In the genomic region with DNA sequence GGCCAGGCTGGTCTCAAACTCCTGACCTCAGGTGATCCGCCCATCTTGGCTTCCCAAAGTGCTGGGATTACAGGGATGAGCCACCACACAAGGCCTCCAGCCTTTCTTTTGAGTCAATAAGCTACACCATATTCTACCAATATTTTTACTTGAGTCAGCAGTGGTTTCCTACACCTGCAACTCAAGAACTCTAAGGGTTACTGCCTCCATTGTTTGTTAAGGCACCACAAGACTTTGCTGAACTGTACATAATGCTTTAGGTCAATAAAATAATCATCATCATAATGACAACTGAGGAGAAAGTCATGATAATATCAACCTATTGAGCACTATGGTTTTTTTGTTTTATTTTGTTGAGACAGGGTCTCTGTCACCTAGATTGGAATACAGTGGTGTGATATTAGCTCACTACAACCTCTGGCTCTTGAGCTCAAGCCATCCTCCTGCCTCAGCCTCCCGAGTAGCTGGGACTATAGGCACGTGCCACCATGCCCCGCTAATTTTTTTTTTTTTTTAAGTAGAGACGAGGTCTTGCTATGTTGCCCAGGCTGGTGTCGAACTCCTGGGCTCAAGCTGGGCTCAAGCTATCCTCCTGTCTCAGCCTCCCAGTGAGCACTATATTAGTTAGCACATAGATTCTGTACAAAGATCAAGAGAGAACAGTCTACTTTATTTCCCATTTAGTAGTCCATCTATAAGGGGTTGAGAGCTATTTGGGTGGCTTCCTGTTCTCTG, we compare ENCODE assay signal across 17 cellular contexts. TPM values are rescaled to one million over a fixed set of nuclear protein-coding genes. Genes with fewer than 3 reads are reported as not detected.
DNase-seq lines count a peak whose midpoint lies in the region; ATAC-seq lines count a peak whose summit lies in the region.
"Had no signal": no experiment of that assay in that cellular context is flagged by ENCODE, and none has a peak within 500 bp of the region (broad histone marks: within the 10 kb centered on the region; RNA-seq: fewer than 3 reads in every experiment).

No MANE protein-coding gene starts in this region.

- no peaks in the 10 kb centered on the region for H3K27me3 Mint-ChIP-seq in activated CD8-positive, alpha-beta T cell treated with anti-CD3 and anti-CD28 coated beads, Interleukin-2, amount 10 ng/mL, durations not matched to agents 7 days and 5 days (ENCODE audit: low read depth)
- H3K27me3 Mint-ChIP-seq: CD4-positive, alpha-beta memory T cell had no signal

- H3K79me2 ChIP-seq in ACC112 (ENCODE audit: control insufficient read depth, insufficient read depth, low read length, unreplicated experiment), result no peaks in the 10 kb centered on the region

- H3K9ac ChIP-seq in mesenchymal stem cell (ENCODE audit: low read length), result no peak overlapping the region

- H3K14ac ChIP-seq in mesenchymal stem cell (ENCODE audit: low read length in 2 of 2), result no peak overlapping the region

- H3K9me3 ChIP-seq in mesenchymal stem cell (ENCODE audit: control insufficient read depth, low read length), result no peaks in the 10 kb centered on the region
- H3K9me3 ChIP-seq: esophagus muscularis mucosa, psoas muscle, stomach had no signal

- no peaks in the 10 kb centered on the region for H3K36me3 Mint-ChIP-seq in activated CD8-positive, alpha-beta T cell treated with anti-CD3 and anti-CD28 coated beads, Interleukin-2, amount 10 ng/mL, durations not matched to agents 7 days and 5 days (ENCODE audit: low read depth)
- H3K36me3 Mint-ChIP-seq: CD4-positive, alpha-beta memory T cell had no signal

- intact Hi-C loops in left cardiac atrium (cut with DNase I), result loop anchor here in 1 of 2 donors (5.0 kb wide), 1 partner anchor 111 kb away; a partner anchor contains a TSS

- H3K18ac ChIP-seq in mesenchymal stem cell (ENCODE audit: low read depth in 1 of 2, low read length in 2 of 2), result peak overlapping the region in 1 of 2 experiments; percentile 33

- CTCF ChIA-PET in activated CD8-positive, alpha-beta T cell treated with anti-CD3 and anti-CD28 coated beads, Interleukin-2, amount 10 ng/mL, durations not matched to agents 7 days and 5 days (lab: Charles Lee), result interaction anchor here (1.1 to 1.6 kb wide), 3 partner anchors 62 to 229 kb away, joined by 3 to 8 read pairs (median 4); no protein-coding TSS in a partner anchor

- no peak overlapping the region for H4K91ac ChIP-seq in mesenchymal stem cell (ENCODE audit: low read length)

- H2AFZ ChIP-seq in ACC112 (ENCODE audit: low read length, unreplicated experiment) (no peak overlapping the region), mesenchymal stem cell (ENCODE audit: low read depth, low read length) (peak overlapping the region; percentile 56)

- peak overlapping the region; percentile 93 for H3K27ac ChIP-seq in ACC112 (ENCODE audit: low read depth, low read length)
- H3K27ac ChIP-seq in mesenchymal stem cell (ENCODE audit: low read length, poor library complexity, severe bottlenecking), result peak overlapping the region; percentile 41
- H3K27ac ChIP-seq: cardiac muscle cell, esophagus muscularis mucosa, psoas muscle, VCaP had no signal

- no peak for DNase-seq in activated CD8-positive, alpha-beta T cell treated with anti-CD3 and anti-CD28 coated beads, Interleukin-2, amount 10 ng/mL, durations not matched to agents 7 days and 5 days
- DNase-seq in mesenchymal stem cell (no peak), GF-D8 (lab: John Stamatoyannopoulos, UW) (no peak), NCI-H1092 treated with DMSO at 0.1 percent for 48 hours (lab: John Stamatoyannopoulos, UW) (no peak), SKM-1 (lab: John Stamatoyannopoulos, UW; ENCODE audit: unreplicated experiment) (no peak), left cardiac atrium (no peak)
- DNase-seq: CD4-positive, alpha-beta memory T cell; NCI-H1436 treated with DMSO at 0.1 percent for 48 hours; psoas muscle; Right ventricle myocardium superior had no signal

- H3K4me2 ChIP-seq in mesenchymal stem cell (ENCODE audit: low read length, poor library complexity, severe bottlenecking), result no peak overlapping the region

- WGBS in mesenchymal stem cell, result over 99% methylated on average over 6 of the region's 6 CpGs

- no peak overlapping the region for H2BK12ac ChIP-seq in mesenchymal stem cell (ENCODE audit: low read length in 2 of 2)

- no peak overlapping the region for H2BK120ac ChIP-seq in mesenchymal stem cell (ENCODE audit: low read depth, low read length)

- no peak overlapping the region for H3K4me3 ChIP-seq in ACC112 (ENCODE audit: low read depth, low read length)
- H3K4me3 ChIP-seq in mesenchymal stem cell (ENCODE audit: insufficient read depth in 1 of 2, low read depth in 1 of 2, low read length in 2 of 2), result no peak overlapping the region
- H3K4me3 ChIP-seq: cardiac muscle cell, esophagus muscularis mucosa, psoas muscle, stomach had no signal

- peak overlapping the region in 1 of 2 experiments; percentile 50 for H3K4ac ChIP-seq in mesenchymal stem cell (ENCODE audit: low read depth in 1 of 2, low read length in 2 of 2)

- peak overlapping the region; percentile 69 for H4K8ac ChIP-seq in mesenchymal stem cell (ENCODE audit: low read length)

- no peaks in the 10 kb centered on the region for H3K27me3 ChIP-seq in ACC112 (ENCODE audit: insufficient read depth, low read length)
- no peaks in the 10 kb centered on the region for H3K27me3 ChIP-seq in mesenchymal stem cell (ENCODE audit: control insufficient read depth in 1 of 2, insufficient read depth in 1 of 2, low read length in 2 of 2)
- H3K27me3 ChIP-seq: cardiac muscle cell, esophagus muscularis mucosa, stomach had no signal

- H2BK15ac ChIP-seq in mesenchymal stem cell (ENCODE audit: low read depth, poor library complexity, severe bottlenecking), result no peak overlapping the region

- H3K9me3 Mint-ChIP-seq in activated CD8-positive, alpha-beta T cell treated with anti-CD3 and anti-CD28 coated beads, Interleukin-2, amount 10 ng/mL, durations not matched to agents 7 days and 5 days (ENCODE audit: insufficient read depth), result no peaks in the 10 kb centered on the region

- peak overlapping the region; percentile 72 for H3K27ac Mint-ChIP-seq in activated CD8-positive, alpha-beta T cell treated with anti-CD3 and anti-CD28 coated beads, Interleukin-2, amount 10 ng/mL, durations not matched to agents 7 days and 5 days

- H3K79me1 ChIP-seq in mesenchymal stem cell (replicated peaks; ENCODE audit: low read length, poor library complexity, severe bottlenecking), result no peaks in the 10 kb centered on the region

- no peak overlapping the region for H3K23ac ChIP-seq in mesenchymal stem cell (ENCODE audit: low read length in 2 of 2)

- H3K4me1 ChIP-seq in ACC112 (ENCODE audit: control insufficient read depth, insufficient read depth, low read length, unreplicated experiment), result peaks cover 19% of the 10 kb centered on the region
- peaks cover 2% of the 10 kb centered on the region for H3K4me1 ChIP-seq in mesenchymal stem cell (ENCODE audit: control insufficient read depth, insufficient read depth, low read depth, low read length)
- H3K4me1 ChIP-seq: esophagus muscularis mucosa, stomach had no signal

- H2AK5ac ChIP-seq in mesenchymal stem cell (ENCODE audit: low read length, severe bottlenecking), result no peak overlapping the region

- H3K36me3 ChIP-seq in ACC112 (ENCODE audit: insufficient read depth, low read length), result no peaks in the 10 kb centered on the region
- H3K36me3 ChIP-seq in mesenchymal stem cell (ENCODE audit: control insufficient read depth in 1 of 2, insufficient read depth in 2 of 2, low read depth in 1 of 2, low read length in 2 of 2), result no peaks in the 10 kb centered on the region
- H3K36me3 ChIP-seq: cardiac muscle cell, esophagus muscularis mucosa, stomach had no signal

- ATAC-seq in GM19351 (IDR thresholded peaks at IDR 0.05; ENCODE audit: unreplicated experiment) (peak; percentile 14), left cardiac atrium (no peak)
- ATAC-seq in activated CD8-positive, alpha-beta T cell treated with anti-CD3 and anti-CD28 coated beads, Interleukin-2, amount 10 ng/mL, durations not matched to agents 7 days and 5 days, result no peak

- H3K4me3 Mint-ChIP-seq in activated CD8-positive, alpha-beta T cell treated with anti-CD3 and anti-CD28 coated beads, Interleukin-2, amount 10 ng/mL, durations not matched to agents 7 days and 5 days, result no peak overlapping the region
- H3K4me3 Mint-ChIP-seq: activated T-helper 1 cell treated with anti-CD3 and anti-CD28 coated beads, Interleukin-12 subunit alpha, Interleukin-12 subunit beta, Interleukin-2, Interleukin-4 antibody, amounts not matched to agents 30 ng/mL and 10 ng/mL and 1 ng/mL, durations not matched to agents 14 hours and 24 hours and 36 hours had no signal

- POLR2A ChIA-PET in activated CD8-positive, alpha-beta T cell treated with anti-CD3 and anti-CD28 coated beads, Interleukin-2, amount 10 ng/mL, durations not matched to agents 7 days and 5 days (lab: Charles Lee), result no interaction called here

- no peak overlapping the region for H2BK5ac ChIP-seq in mesenchymal stem cell (ENCODE audit: low read depth, low read length, poor library complexity, severe bottlenecking)

- peaks cover 12% of the 10 kb centered on the region for H3K4me1 Mint-ChIP-seq in activated CD8-positive, alpha-beta T cell treated with anti-CD3 and anti-CD28 coated beads, Interleukin-2, amount 10 ng/mL, durations not matched to agents 7 days and 5 days (ENCODE audit: low read depth)
- H3K4me1 Mint-ChIP-seq: CD4-positive, alpha-beta memory T cell had no signal

RNA-seq across cellular contexts. Expression of a gene that starts 34.9 kb away (rescaled TPM):
- total RNA-seq in activated CD8-positive, alpha-beta T cell treated with anti-CD3 and anti-CD28 coated beads, Interleukin-2, amount 10 ng/mL, durations not matched to agents 7 days and 5 days, result 10 to 100 TPM; 44.3 to 44.7 TPM
- 21.6 TPM for polyA plus RNA-seq in mesenchymal stem cell (2013, experiment 1 of 2)
- polyA plus RNA-seq in mesenchymal stem cell (2013, experiment 2 of 2), result 24.4 TPM
- 10 to 100 TPM; 22.6 to 27.5 TPM for total RNA-seq in left cardiac atrium
